In genomic region chr10:3192856-3193635, GRCh38 we compare ENCODE assay signal across 8 cellular contexts.
A peak's percentile ranks its signal among the peaks of the same experiment; 100 is the strongest.
DNase-seq lines count a peak whose midpoint lies in the region; ATAC-seq lines count a peak whose summit lies in the region.

No MANE protein-coding gene starts in this region.

- peaks cover 6% of the 10 kb centered on the region for H3K36me3 Mint-ChIP-seq in effector memory CD8-positive, alpha-beta T cell (ENCODE audit: insufficient read depth)
- no peaks in the 10 kb centered on the region for H3K36me3 Mint-ChIP-seq in stimulated activated naive B cell treated with anti-CD40 and anti-IgM and Interleukin-4, amounts not matched to agents 10 μg/mL and 1 μg/mL and 100 μg/mL, for 72 hours

- DNase-seq in SKM-1 (lab: John Stamatoyannopoulos, UW; ENCODE audit: unreplicated experiment) (peak; percentile 1), SKM-1 treated with dmso at 0.1 percent for 144 hours (lab: John Stamatoyannopoulos, UW; ENCODE audit: unreplicated experiment) (no peak), NCI-H146 (lab: John Stamatoyannopoulos, UW) (peak; percentile 79), midbrain (lab: John Stamatoyannopoulos, UW) (peak; percentile 72)
- DNase-seq in activated CD4-positive, CD25-positive, alpha-beta regulatory T cell treated with anti-CD3 and anti-CD28 coated beads, Interleukin-2, amount 50 U/mL, for 16 hours (ENCODE audit: low read depth, low spot score) = peak; percentile 28
- DNase-seq in effector memory CD8-positive, alpha-beta T cell = peak; percentile 37 to 51 (median 37)
- peak; percentile 21 for DNase-seq in stimulated activated naive B cell treated with anti-CD40 and anti-IgM and Interleukin-4, amounts not matched to agents 10 μg/mL and 1 μg/mL and 100 μg/mL, for 72 hours

- ATAC-seq in effector memory CD8-positive, alpha-beta T cell (replicated peaks) = peak; percentile 26
- no peak for ATAC-seq in stimulated activated naive B cell treated with anti-CD40 and anti-IgM and Interleukin-4, amounts not matched to agents 10 μg/mL and 1 μg/mL and 100 μg/mL, for 72 hours (replicated peaks)
- ATAC-seq in GM21528 (IDR thresholded peaks at IDR 0.05; ENCODE audit: low FRiP score, unreplicated experiment) = no peak

- H3K27ac Mint-ChIP-seq in effector memory CD8-positive, alpha-beta T cell = no peak overlapping the region
- H3K27ac Mint-ChIP-seq in stimulated activated naive B cell treated with anti-CD40 and anti-IgM and Interleukin-4, amounts not matched to agents 10 μg/mL and 1 μg/mL and 100 μg/mL, for 72 hours = peak overlapping the region; percentile 59

- no peaks in the 10 kb centered on the region for H3K9me3 Mint-ChIP-seq in effector memory CD8-positive, alpha-beta T cell
- H3K9me3 Mint-ChIP-seq in stimulated activated naive B cell treated with anti-CD40 and anti-IgM and Interleukin-4, amounts not matched to agents 10 μg/mL and 1 μg/mL and 100 μg/mL, for 72 hours = no peaks in the 10 kb centered on the region

- H3K4me1 Mint-ChIP-seq in effector memory CD8-positive, alpha-beta T cell (ENCODE audit: low read depth in 2 of 2) = peaks cover 11 to 13% of the 10 kb centered on the region in 2 donors
- H3K4me1 Mint-ChIP-seq in stimulated activated naive B cell treated with anti-CD40 and anti-IgM and Interleukin-4, amounts not matched to agents 10 μg/mL and 1 μg/mL and 100 μg/mL, for 72 hours = peaks cover 6 to 19% of the 10 kb centered on the region in 2 donors

- peaks cover 21 to 28% of the 10 kb centered on the region in 2 donors for H3K27me3 Mint-ChIP-seq in effector memory CD8-positive, alpha-beta T cell
- H3K27me3 Mint-ChIP-seq in stimulated activated naive B cell treated with anti-CD40 and anti-IgM and Interleukin-4, amounts not matched to agents 10 μg/mL and 1 μg/mL and 100 μg/mL, for 72 hours = peaks cover 24 to 37% of the 10 kb centered on the region in 2 donors

- peak overlapping the region; percentile 19 to 45 for H3K4me3 Mint-ChIP-seq in effector memory CD8-positive, alpha-beta T cell
- peak overlapping the region in 1 of 2 donors; percentile 40 for H3K4me3 Mint-ChIP-seq in stimulated activated naive B cell treated with anti-CD40 and anti-IgM and Interleukin-4, amounts not matched to agents 10 μg/mL and 1 μg/mL and 100 μg/mL, for 72 hours
